In genomic region chr6:111750147-111750546, GRCh38 we compare ENCODE assay signal across 16 cellular contexts.
DNase-seq lines count a peak whose midpoint lies in the region; ATAC-seq and TF ChIP-seq lines count a peak whose summit lies in the region.
"Had no signal": no experiment of that assay in that cellular context is flagged by ENCODE, and none has a peak within 500 bp of the region (broad histone marks: within the 10 kb centered on the region; RNA-seq: fewer than 3 reads in every experiment).

No MANE protein-coding gene starts in this region.

- peak overlapping the region; percentile 96 for H3T11ph ChIP-seq in H9 (ENCODE audit: low read length)

- no peak overlapping the region for H3K23ac ChIP-seq in H9 (ENCODE audit: insufficient read length, low read depth, low read length)

- no peak overlapping the region for H2AK5ac ChIP-seq in H9 (ENCODE audit: insufficient read length, low read length)

- H3K79me2 ChIP-seq in H9 (ENCODE audit: insufficient read depth, low read length): no peaks in the 10 kb centered on the region

- H3K4me3 ChIP-seq in BLaER1 treated with 17β-estradiol and CSF1 and Interleukin-3, amounts not matched to agents 10 nM and 100 nM: no peak overlapping the region
- H3K4me3 ChIP-seq in muscle layer of duodenum (ENCODE audit: low read depth in 1 of 2, low read length in 2 of 2): no peak overlapping the region
- H3K4me3 ChIP-seq: ovary had no signal

- DNase-seq in H9 (no peak), WTC11 (ENCODE audit: low spot score) (no peak), NCI-H2171 treated with DMSO at 0.1 percent for 48 hours (lab: John Stamatoyannopoulos, UW) (no peak)
- no peak for DNase-seq in effector CD8-positive, alpha-beta T cell (lab: John Stamatoyannopoulos, UW)
- DNase-seq: activated CD4-positive, alpha-beta T cell treated with anti-CD3 and anti-CD28 coated beads, Interleukin-2, amount 50 U/mL, for 48 hours; AML-193; cerebellar nuclear complex; DMS79; NCI-H82; ovary; RPMI8226; small intestine had no signal

- H3K9me3 Mint-ChIP-seq in H9 (no peaks in the 10 kb centered on the region), WTC11 (no peaks in the 10 kb centered on the region)
- peaks cover 9% of the 10 kb centered on the region for H3K9me3 Mint-ChIP-seq in activated naive CD8-positive, alpha-beta T cell (ENCODE audit: low read depth)

- H3K4ac ChIP-seq in H9 (ENCODE audit: low read depth, low read length): peak overlapping the region; percentile 70

- H3K9ac ChIP-seq in BLaER1 treated with 17β-estradiol and CSF1 and Interleukin-3, amounts not matched to agents 10 nM and 100 nM: peak overlapping the region in 2 of 11 experiments; percentile 48 to 49; a peak in 4 of 22 replicates
- no peak overlapping the region for H3K9ac ChIP-seq in H9 (ENCODE audit: extremely low read depth, insufficient read length, low read length)

- no peaks in the 10 kb centered on the region for H3K23me2 ChIP-seq in H9 (ENCODE audit: insufficient read length, low read depth, low read length, poor library complexity, severe bottlenecking)

- H3K79me1 ChIP-seq in H9 (ENCODE audit: insufficient read depth, low read depth, low read length, poor library complexity, severe bottlenecking): no peaks in the 10 kb centered on the region

- peak overlapping the region in 9 of 11 experiments; percentile 68 to 82 (median 73); a peak in 19 of 22 replicates for H3K27ac ChIP-seq in BLaER1 treated with 17β-estradiol and CSF1 and Interleukin-3, amounts not matched to agents 10 nM and 100 nM
- H3K27ac ChIP-seq in H9 (ENCODE audit: insufficient read length, low read depth, low read length): no peak overlapping the region
- peak overlapping the region; percentile 9 for H3K27ac ChIP-seq in muscle layer of duodenum (ENCODE audit: low read length)
- H3K27ac ChIP-seq: ovary had no signal

- H3K27ac Mint-ChIP-seq in H9 (peak overlapping the region; percentile 32 to 99 (median 97); a peak in 4 of 7 replicates), WTC11 (no peak overlapping the region)
- H3K27ac Mint-ChIP-seq in activated naive CD8-positive, alpha-beta T cell: peak overlapping the region; percentile 96

- H3K4me1 ChIP-seq in BLaER1 treated with 17β-estradiol and CSF1 and Interleukin-3, amounts not matched to agents 10 nM and 100 nM: peaks cover 36 to 97% (median 93%) of the 10 kb centered on the region in 10 experiments
- H3K4me1 ChIP-seq in H9 (ENCODE audit: insufficient read depth, low read length) (peaks cover 24% of the 10 kb centered on the region), muscle layer of duodenum (ENCODE audit: control insufficient read depth in 1 of 2, insufficient read depth in 2 of 2, low read length in 2 of 2) (peaks cover 3 to 15% of the 10 kb centered on the region in 2 donors)

- peak overlapping the region; percentile 72 for H2BK120ac ChIP-seq in H9 (ENCODE audit: low read depth, low read length, poor library complexity, severe bottlenecking)

- ATAC-seq in WTC11: no peak
- ATAC-seq in GM18907 (IDR thresholded peaks at IDR 0.05; ENCODE audit: unreplicated experiment): no peak

- H4K5ac ChIP-seq in H9 (ENCODE audit: insufficient read length, low read depth, low read length): no peak overlapping the region

- peak overlapping the region in 10 of 11 experiments; percentile 51 to 85 (median 70); a peak in 16 of 22 replicates for H3K4me2 ChIP-seq in BLaER1 treated with 17β-estradiol and CSF1 and Interleukin-3, amounts not matched to agents 10 nM and 100 nM
- no peak overlapping the region for H3K4me2 ChIP-seq in H9 (ENCODE audit: insufficient read depth, insufficient read length, low read length)

- H3K4me1 Mint-ChIP-seq in H9: peaks cover 48 to 51% of the 10 kb centered on the region in 2 experiments
- H3K4me1 Mint-ChIP-seq in activated naive CD8-positive, alpha-beta T cell (ENCODE audit: low read depth): peaks cover 96% of the 10 kb centered on the region
- H3K4me1 Mint-ChIP-seq in WTC11: peaks cover 72% of the 10 kb centered on the region

- TF ChIP-seq CTCF in H9 (conservative IDR thresholded peaks at IDR 0.05) (no peak), WTC11 (IDR thresholded peaks at IDR 0.05) (no peak)

- H3K56ac ChIP-seq in H9 (ENCODE audit: insufficient read length, low read depth, low read length): no peak overlapping the region

- peak overlapping the region; percentile 84 for H2BK12ac ChIP-seq in H9 (ENCODE audit: insufficient read length, low read depth, low read length)

- peak overlapping the region; percentile 58 for H4K91ac ChIP-seq in H9 (ENCODE audit: insufficient read length, low read depth, low read length)

- H3K36me3 ChIP-seq in BLaER1 treated with 17β-estradiol and CSF1 and Interleukin-3, amounts not matched to agents 10 nM and 100 nM: peaks cover 0 to 16% (median 0%) of the 10 kb centered on the region in 11 experiments; a peak in 2 of 22 replicates
- H3K36me3 ChIP-seq in muscle layer of duodenum (ENCODE audit: control insufficient read depth in 1 of 2, insufficient read depth in 2 of 2, low read length in 2 of 2): no peaks in the 10 kb centered on the region
- H3K36me3 ChIP-seq: ovary had no signal

- H3K36me3 Mint-ChIP-seq in H9 (ENCODE audit: insufficient read depth in 1 of 3, low read depth in 3 of 3): peaks cover 0 to 11% (median 3%) of the 10 kb centered on the region in 3 experiments; a peak in 3 of 7 replicates
- H3K36me3 Mint-ChIP-seq in activated naive CD8-positive, alpha-beta T cell: peaks cover 54% of the 10 kb centered on the region
- H3K36me3 Mint-ChIP-seq in WTC11: no peaks in the 10 kb centered on the region

- no peaks in the 10 kb centered on the region for H3K9me3 ChIP-seq in BLaER1 treated with 17β-estradiol and CSF1 and Interleukin-3, amounts not matched to agents 10 nM and 100 nM (replicated peaks in 1 of 11)
- H3K9me3 ChIP-seq in H9 (ENCODE audit: control insufficient read depth, low read depth, low read length) (no peaks in the 10 kb centered on the region), muscle layer of duodenum (ENCODE audit: control insufficient read depth in 1 of 2, low read length in 2 of 2) (no peaks in the 10 kb centered on the region)
- H3K9me3 ChIP-seq: ovary had no signal

- H3K27me3 ChIP-seq in BLaER1 treated with 17β-estradiol and CSF1 and Interleukin-3, amounts not matched to agents 10 nM and 100 nM: no peaks in the 10 kb centered on the region
- no peaks in the 10 kb centered on the region for H3K27me3 ChIP-seq in H9 (ENCODE audit: insufficient read depth, low read length)
- no peaks in the 10 kb centered on the region for H3K27me3 ChIP-seq in muscle layer of duodenum (ENCODE audit: low read depth, low read length)
- H3K27me3 ChIP-seq: ovary had no signal

- WGBS in H9 (ENCODE audit: extremely low coverage, insufficient read length, low lambda C conversion rate): no CpG with 5 or more reads among the region's 7 CpGs

- H4K8ac ChIP-seq in H9 (replicated peaks; ENCODE audit: insufficient read length, low read depth, low read length): peak overlapping the region; percentile 18

- CTCF ChIA-PET in WTC11 (lab: Charles Lee): no interaction called here

- H4K20me1 ChIP-seq in BLaER1 treated with 17β-estradiol and CSF1 and Interleukin-3, amounts not matched to agents 10 nM and 100 nM: peaks cover 0 to 17% (median 0%) of the 10 kb centered on the region in 11 experiments; a peak in 7 of 22 replicates
- H4K20me1 ChIP-seq in H9 (ENCODE audit: control insufficient read depth, insufficient read depth, insufficient read length): no peaks in the 10 kb centered on the region

- POLR2A ChIA-PET in WTC11 (lab: Charles Lee): no interaction called here

- no peak overlapping the region for H2AFZ ChIP-seq in H9 (ENCODE audit: low read length)

- H3K14ac ChIP-seq in H9 (ENCODE audit: insufficient read depth, low read length): no peak overlapping the region

- no peaks in the 10 kb centered on the region for H3K27me3 Mint-ChIP-seq in H9 (ENCODE audit: low read depth)
- no peaks in the 10 kb centered on the region for H3K27me3 Mint-ChIP-seq in activated naive CD8-positive, alpha-beta T cell
- H3K27me3 Mint-ChIP-seq in WTC11 (ENCODE audit: low read depth): no peaks in the 10 kb centered on the region

- no peak overlapping the region for H2BK15ac ChIP-seq in H9 (ENCODE audit: low read depth, low read length)

- no peak overlapping the region for H2BK5ac ChIP-seq in H9 (ENCODE audit: insufficient read length, low read length)

- H3K4me3 Mint-ChIP-seq in H9: no peak overlapping the region
- peak overlapping the region; percentile 74 for H3K4me3 Mint-ChIP-seq in activated naive CD8-positive, alpha-beta T cell
- H3K4me3 Mint-ChIP-seq in WTC11: no peak overlapping the region

- peak overlapping the region; percentile 60 for H2BK20ac ChIP-seq in H9 (ENCODE audit: low read depth, low read length, poor library complexity, severe bottlenecking)

- peak overlapping the region; percentile 63 for H3K18ac ChIP-seq in H9 (ENCODE audit: insufficient read length, low read depth, low read length)

TF ChIP-seq in WTC11, 78 proteins besides CTCF, POLR2A, EP300 and RAD21 (continues in another document):
- TF ChIP-seq TEAD4 (CRISPR knock-in tag; IDR thresholded peaks at IDR 0.05): no peak
- TF ChIP-seq ZNF532 (CRISPR knock-in tag; IDR thresholded peaks at IDR 0.05; ENCODE audit: borderline replicate concordance): no peak
